Comparison of ENCODE assay signal across 1 cellular context in the genomic region with DNA sequence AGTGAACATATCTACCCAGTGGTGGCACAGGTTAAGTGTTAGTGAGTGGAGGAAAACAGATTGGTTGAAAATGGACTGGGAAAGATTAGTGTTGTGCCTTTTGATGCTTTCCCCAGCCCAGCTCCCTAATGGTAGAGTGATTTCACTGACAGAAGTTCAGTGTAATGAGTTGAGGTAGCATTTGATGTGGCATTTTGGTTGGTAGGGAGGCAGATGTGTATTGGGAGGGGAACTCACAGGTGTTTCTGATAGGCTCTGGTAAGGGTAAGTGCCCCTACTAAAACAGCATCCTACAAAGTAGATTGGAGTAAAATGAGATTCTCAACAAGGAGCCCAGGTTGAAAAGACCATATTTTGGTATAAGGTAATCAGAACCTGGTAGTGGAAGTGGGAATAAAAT.
TF ChIP-seq lines count a peak whose summit lies in the region.

No MANE protein-coding gene starts in this region.

TF ChIP-seq in GM12878, 131 proteins besides CTCF, POLR2A, EP300 and RAD21:
- TF ChIP-seq SUZ12 (IDR thresholded peaks at IDR 0.05; ENCODE audit: unreplicated experiment) (no peak), HDAC6 (IDR thresholded peaks at IDR 0.05; ENCODE audit: unreplicated experiment) (no peak), GATAD2B (conservative IDR thresholded peaks at IDR 0.05; ENCODE audit: low read depth) (no peak), SIX5 (IDR thresholded peaks at IDR 0.05; ENCODE audit: low read depth, low read length, severe bottlenecking) (no peak), HCFC1 (IDR thresholded peaks at IDR 0.05; ENCODE audit: low read length) (no peak), MYB (IDR thresholded peaks at IDR 0.05; ENCODE audit: borderline replicate concordance, low read depth, low read length) (no peak), FOXK2 (IDR thresholded peaks at IDR 0.05) (no peak), CBX5 (IDR thresholded peaks at IDR 0.05; ENCODE audit: low read depth) (no peak), TCF3 (IDR thresholded peaks at IDR 0.05; ENCODE audit: borderline replicate concordance, insufficient read depth, low read depth, low read length) (no peak), TARDBP (IDR thresholded peaks at IDR 0.05; ENCODE audit: borderline replicate concordance) (no peak), SREBF2 (IDR thresholded peaks at IDR 0.05; ENCODE audit: low read length) (no peak), EZH2 (IDR thresholded peaks at IDR 0.05; ENCODE audit: borderline replicate concordance, control insufficient read depth, low read depth, low read length) (no peak), SPI1 (IDR thresholded peaks at IDR 0.05; ENCODE audit: borderline replicate concordance, insufficient read depth, low read depth, low read length) (no peak), CREB1 (IDR thresholded peaks at IDR 0.05; ENCODE audit: low read depth) (no peak)
- TF ChIP-seq, protein P1, sequence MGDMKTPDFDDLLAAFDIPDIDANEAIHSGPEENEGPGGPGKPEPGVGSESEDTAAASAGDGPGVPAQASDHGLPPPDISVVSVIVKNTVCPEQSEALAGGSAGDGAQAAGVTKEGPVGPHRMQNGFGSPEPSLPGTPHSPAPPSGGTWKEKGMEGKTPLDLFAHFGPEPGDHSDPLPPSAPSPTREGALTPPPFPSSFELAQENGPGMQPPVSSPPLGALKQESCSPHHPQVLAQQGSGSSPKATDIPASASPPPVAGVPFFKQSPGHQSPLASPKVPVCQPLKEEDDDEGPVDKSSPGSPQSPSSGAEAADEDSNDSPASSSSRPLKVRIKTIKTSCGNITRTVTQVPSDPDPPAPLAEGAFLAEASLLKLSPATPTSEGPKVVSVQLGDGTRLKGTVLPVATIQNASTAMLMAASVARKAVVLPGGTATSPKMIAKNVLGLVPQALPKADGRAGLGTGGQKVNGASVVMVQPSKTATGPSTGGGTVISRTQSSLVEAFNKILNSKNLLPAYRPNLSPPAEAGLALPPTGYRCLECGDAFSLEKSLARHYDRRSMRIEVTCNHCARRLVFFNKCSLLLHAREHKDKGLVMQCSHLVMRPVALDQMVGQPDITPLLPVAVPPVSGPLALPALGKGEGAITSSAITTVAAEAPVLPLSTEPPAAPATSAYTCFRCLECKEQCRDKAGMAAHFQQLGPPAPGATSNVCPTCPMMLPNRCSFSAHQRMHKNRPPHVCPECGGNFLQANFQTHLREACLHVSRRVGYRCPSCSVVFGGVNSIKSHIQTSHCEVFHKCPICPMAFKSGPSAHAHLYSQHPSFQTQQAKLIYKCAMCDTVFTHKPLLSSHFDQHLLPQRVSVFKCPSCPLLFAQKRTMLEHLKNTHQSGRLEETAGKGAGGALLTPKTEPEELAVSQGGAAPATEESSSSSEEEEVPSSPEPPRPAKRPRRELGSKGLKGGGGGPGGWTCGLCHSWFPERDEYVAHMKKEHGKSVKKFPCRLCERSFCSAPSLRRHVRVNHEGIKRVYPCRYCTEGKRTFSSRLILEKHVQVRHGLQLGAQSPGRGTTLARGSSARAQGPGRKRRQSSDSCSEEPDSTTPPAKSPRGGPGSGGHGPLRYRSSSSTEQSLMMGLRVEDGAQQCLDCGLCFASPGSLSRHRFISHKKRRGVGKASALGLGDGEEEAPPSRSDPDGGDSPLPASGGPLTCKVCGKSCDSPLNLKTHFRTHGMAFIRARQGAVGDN (IDR thresholded peaks at IDR 0.05): no peak
- TF ChIP-seq, protein P2, sequence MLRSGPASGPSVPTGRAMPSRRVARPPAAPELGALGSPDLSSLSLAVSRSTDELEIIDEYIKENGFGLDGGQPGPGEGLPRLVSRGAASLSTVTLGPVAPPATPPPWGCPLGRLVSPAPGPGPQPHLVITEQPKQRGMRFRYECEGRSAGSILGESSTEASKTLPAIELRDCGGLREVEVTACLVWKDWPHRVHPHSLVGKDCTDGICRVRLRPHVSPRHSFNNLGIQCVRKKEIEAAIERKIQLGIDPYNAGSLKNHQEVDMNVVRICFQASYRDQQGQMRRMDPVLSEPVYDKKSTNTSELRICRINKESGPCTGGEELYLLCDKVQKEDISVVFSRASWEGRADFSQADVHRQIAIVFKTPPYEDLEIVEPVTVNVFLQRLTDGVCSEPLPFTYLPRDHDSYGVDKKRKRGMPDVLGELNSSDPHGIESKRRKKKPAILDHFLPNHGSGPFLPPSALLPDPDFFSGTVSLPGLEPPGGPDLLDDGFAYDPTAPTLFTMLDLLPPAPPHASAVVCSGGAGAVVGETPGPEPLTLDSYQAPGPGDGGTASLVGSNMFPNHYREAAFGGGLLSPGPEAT (IDR thresholded peaks at IDR 0.05; ENCODE audit: low read depth): no peak
- TF ChIP-seq, protein P3, sequence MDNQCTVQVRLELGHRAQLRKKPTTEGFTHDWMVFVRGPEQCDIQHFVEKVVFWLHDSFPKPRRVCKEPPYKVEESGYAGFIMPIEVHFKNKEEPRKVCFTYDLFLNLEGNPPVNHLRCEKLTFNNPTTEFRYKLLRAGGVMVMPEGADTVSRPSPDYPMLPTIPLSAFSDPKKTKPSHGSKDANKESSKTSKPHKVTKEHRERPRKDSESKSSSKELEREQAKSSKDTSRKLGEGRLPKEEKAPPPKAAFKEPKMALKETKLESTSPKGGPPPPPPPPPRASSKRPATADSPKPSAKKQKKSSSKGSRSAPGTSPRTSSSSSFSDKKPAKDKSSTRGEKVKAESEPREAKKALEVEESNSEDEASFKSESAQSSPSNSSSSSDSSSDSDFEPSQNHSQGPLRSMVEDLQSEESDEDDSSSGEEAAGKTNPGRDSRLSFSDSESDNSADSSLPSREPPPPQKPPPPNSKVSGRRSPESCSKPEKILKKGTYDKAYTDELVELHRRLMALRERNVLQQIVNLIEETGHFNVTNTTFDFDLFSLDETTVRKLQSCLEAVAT (IDR thresholded peaks at IDR 0.05): no peak
- TF ChIP-seq, protein P4, sequence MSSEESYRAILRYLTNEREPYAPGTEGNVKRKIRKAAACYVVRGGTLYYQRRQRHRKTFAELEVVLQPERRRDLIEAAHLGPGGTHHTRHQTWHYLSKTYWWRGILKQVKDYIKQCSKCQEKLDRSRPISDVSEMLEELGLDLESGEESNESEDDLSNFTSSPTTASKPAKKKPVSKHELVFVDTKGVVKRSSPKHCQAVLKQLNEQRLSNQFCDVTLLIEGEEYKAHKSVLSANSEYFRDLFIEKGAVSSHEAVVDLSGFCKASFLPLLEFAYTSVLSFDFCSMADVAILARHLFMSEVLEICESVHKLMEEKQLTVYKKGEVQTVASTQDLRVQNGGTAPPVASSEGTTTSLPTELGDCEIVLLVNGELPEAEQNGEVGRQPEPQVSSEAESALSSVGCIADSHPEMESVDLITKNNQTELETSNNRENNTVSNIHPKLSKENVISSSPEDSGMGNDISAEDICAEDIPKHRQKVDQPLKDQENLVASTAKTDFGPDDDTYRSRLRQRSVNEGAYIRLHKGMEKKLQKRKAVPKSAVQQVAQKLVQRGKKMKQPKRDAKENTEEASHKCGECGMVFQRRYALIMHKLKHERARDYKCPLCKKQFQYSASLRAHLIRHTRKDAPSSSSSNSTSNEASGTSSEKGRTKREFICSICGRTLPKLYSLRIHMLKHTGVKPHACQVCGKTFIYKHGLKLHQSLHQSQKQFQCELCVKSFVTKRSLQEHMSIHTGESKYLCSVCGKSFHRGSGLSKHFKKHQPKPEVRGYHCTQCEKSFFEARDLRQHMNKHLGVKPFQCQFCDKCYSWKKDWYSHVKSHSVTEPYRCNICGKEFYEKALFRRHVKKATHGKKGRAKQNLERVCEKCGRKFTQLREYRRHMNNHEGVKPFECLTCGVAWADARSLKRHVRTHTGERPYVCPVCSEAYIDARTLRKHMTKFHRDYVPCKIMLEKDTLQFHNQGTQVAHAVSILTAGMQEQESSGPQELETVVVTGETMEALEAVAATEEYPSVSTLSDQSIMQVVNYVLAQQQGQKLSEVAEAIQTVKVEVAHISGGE (CRISPR knock-in tag; IDR thresholded peaks at IDR 0.05): no peak
- TF ChIP-seq, protein P5, sequence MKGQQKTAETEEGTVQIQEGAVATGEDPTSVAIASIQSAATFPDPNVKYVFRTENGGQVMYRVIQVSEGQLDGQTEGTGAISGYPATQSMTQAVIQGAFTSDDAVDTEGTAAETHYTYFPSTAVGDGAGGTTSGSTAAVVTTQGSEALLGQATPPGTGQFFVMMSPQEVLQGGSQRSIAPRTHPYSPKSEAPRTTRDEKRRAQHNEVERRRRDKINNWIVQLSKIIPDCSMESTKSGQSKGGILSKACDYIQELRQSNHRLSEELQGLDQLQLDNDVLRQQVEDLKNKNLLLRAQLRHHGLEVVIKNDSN (IDR thresholded peaks at IDR 0.05; ENCODE audit: borderline replicate concordance, extremely low read length, insufficient read depth, low read depth, low read length): no peak
